Comparison of ENCODE assay signal across 27 cellular contexts in genomic region chr7:34222722-34223121, GRCh38.
"Had no signal": no experiment of that assay in that cellular context is flagged by ENCODE, and none has a peak within 500 bp of the region (broad histone marks: within the 10 kb centered on the region; RNA-seq: fewer than 3 reads in every experiment).

No MANE protein-coding gene starts in this region.

- H3K4me3 ChIP-seq: cardiac muscle cell, SJCRH30, SK-N-MC had no signal

- H3K27ac ChIP-seq: brain microvascular endothelial cell, cardiac muscle cell, SJCRH30, SK-N-MC had no signal

- H3K4me1 ChIP-seq: SJCRH30 had no signal

- DNase-seq: activated CD4-positive, alpha-beta T cell treated with anti-CD3 and anti-CD28 coated beads, Interleukin-2, amount 10 ng/mL, durations not matched to agents 24 days and 14 days; activated CD4-positive, alpha-beta T cell treated with anti-CD3 and anti-CD28 coated beads, Interleukin-2, amount 50 U/mL, for 4 hours; activated CD8-positive, alpha-beta T cell treated with anti-CD3 and anti-CD28 coated beads, Interleukin-2, amount 10 ng/mL, durations not matched to agents 7 days and 5 days; activated effector memory CD4-positive, alpha-beta T cell treated with Interleukin-2 at 50 U/mL for 16 hours; activated naive CD4-positive, alpha-beta T cell treated with anti-CD3 and anti-CD28 coated beads, Interleukin-2, amount 10 ng/mL, durations not matched to agents 7 days and 5 days; activated naive CD8-positive, alpha-beta T cell treated with anti-CD3 and anti-CD28 coated beads, Interleukin-2, amount 50 U/mL, for 24 hours; activated T-cell treated with anti-CD3 and anti-CD28 coated beads, Interleukin-2, amount 50 U/mL, for 4 hours; amniotic stem cell; aorta; brain microvascular endothelial cell; Karpas-422; KBM-7; NCI-H1105; NCI-H1417 treated with DMSO at 0.1 percent for 48 hours; NCI-H187 treated with DMSO at 0.1 percent for 48 hours; NCI-H2081; NCI-H2171 treated with DMSO at 0.1 percent for 48 hours; NCI-H2227 treated with DMSO at 0.1 percent for 48 hours; NCI-H446 treated with DMSO at 0.1 percent for 48 hours; NCI-H524; NCI-H69; SHP77; SJCRH30 had no signal

- H3K36me3 ChIP-seq: brain microvascular endothelial cell, cardiac muscle cell, SJCRH30 had no signal

- FAIRE-seq: TTC549 had no signal

- H3K9me3 ChIP-seq: SJCRH30 had no signal

- ATAC-seq: activated CD8-positive, alpha-beta T cell treated with anti-CD3 and anti-CD28 coated beads, Interleukin-2, amount 10 ng/mL, durations not matched to agents 7 days and 5 days; activated naive CD8-positive, alpha-beta T cell treated with anti-CD3 and anti-CD28 coated beads, Interleukin-2, amount 50 U/mL, for 24 hours; activated T-cell treated with anti-CD3 and anti-CD28 coated beads, Interleukin-2, amount 50 U/mL, for 4 hours; Panc1 had no signal

- H3K27me3 ChIP-seq: brain microvascular endothelial cell, cardiac muscle cell had no signal
